Comparison of ENCODE assay signal across 17 cellular contexts in the genomic region with DNA sequence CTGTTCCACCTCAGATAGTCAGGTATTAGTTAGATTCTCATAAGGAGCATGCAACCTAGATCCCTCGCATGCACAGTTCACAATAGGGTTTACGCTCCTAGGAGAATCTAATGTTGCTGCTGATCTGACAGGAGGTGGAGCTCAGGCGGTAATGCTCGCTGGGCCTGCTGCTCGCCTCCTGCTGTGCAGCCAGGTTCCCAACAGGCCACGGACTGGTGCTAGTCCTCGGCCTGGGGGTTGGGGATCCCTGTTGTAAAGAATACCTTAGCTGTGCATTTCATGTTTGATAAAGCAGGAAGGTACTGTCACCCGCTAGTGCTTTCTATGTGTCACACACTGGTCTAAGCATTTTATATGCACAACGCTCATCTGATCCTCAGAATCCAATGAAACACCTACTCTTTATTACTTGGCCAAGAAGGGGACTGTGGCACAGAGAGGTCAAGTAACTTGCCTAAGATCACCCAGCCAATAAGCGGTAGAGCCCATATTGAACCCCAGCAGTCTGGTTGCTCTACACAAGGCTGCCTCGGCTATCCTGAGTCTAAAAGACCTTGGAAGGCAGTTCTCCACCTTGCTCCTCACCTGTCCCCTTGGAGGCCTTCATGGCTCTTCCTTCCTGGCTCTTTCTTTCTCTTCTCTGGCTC. TPM values are rescaled to one million over a fixed set of nuclear protein-coding genes. Genes with fewer than 3 reads are reported as not detected.
"Had no signal": no experiment of that assay in that cellular context is flagged by ENCODE, and none has a peak within 500 bp of the region (broad histone marks: within the 10 kb centered on the region; RNA-seq: fewer than 3 reads in every experiment).

No MANE protein-coding gene starts in this region.

- H3K36me3 ChIP-seq: esophagus muscularis mucosa, sigmoid colon had no signal

- H3K27ac ChIP-seq: esophagus muscularis mucosa, sigmoid colon, testis had no signal

- H3K27ac Mint-ChIP-seq: activated B cell treated with CpG ODN at 0.5 μM for 24 hours; activated CD4-positive, alpha-beta T cell treated with anti-CD3 and anti-CD28 coated beads for 36 hours; activated naive CD4-positive, alpha-beta T cell treated with anti-CD3 and anti-CD28 coated beads, Interleukin-2, amount 10 ng/mL, durations not matched to agents 7 days and 5 days; naive thymus-derived CD4-positive, alpha-beta T cell; T-helper 1 cell treated with Interleukin-12 subunit alpha and Interleukin-12 subunit beta and Interleukin-4 antibody, amounts not matched to agents 30 μg/mL and 1 μg/mL, for 36 hours had no signal

- H3K4me3 ChIP-seq: esophagus muscularis mucosa, sigmoid colon, testis had no signal

- DNase-seq: activated B cell treated with CpG ODN at 0.5 μM for 24 hours; activated CD4-positive, alpha-beta T cell treated with anti-CD3 and anti-CD28 coated beads for 36 hours; activated CD4-positive, alpha-beta T cell treated with anti-CD3 and anti-CD28 coated beads, Interleukin-2, amount 50 U/mL, for 4 hours; activated effector memory CD4-positive, alpha-beta T cell treated with anti-CD3 and anti-CD28 coated beads, Interleukin-2, amount 50 U/mL, for 16 hours; activated naive CD4-positive, alpha-beta T cell treated with anti-CD3 and anti-CD28 coated beads, Interleukin-2, amount 10 ng/mL, durations not matched to agents 7 days and 5 days; amygdala; effector memory CD4-positive, alpha-beta T cell; left cardiac atrium; mesenchymal stem cell; naive thymus-derived CD4-positive, alpha-beta T cell; sigmoid colon; stimulated activated CD4-positive, alpha-beta T cell treated with anti-CD3 and anti-CD28 coated beads, Interleukin-4, amount 100 ng/mL, for 1 hour; stimulated activated naive CD4-positive, alpha-beta T cell; testis had no signal

- H3K4me3 Mint-ChIP-seq: activated B cell treated with CpG ODN at 0.5 μM for 24 hours; activated CD4-positive, alpha-beta T cell treated with anti-CD3 and anti-CD28 coated beads for 36 hours; activated naive CD4-positive, alpha-beta T cell treated with anti-CD3 and anti-CD28 coated beads, Interleukin-2, amount 10 ng/mL, durations not matched to agents 7 days and 5 days; naive thymus-derived CD4-positive, alpha-beta T cell; T-helper 1 cell treated with Interleukin-12 subunit alpha and Interleukin-12 subunit beta and Interleukin-4 antibody, amounts not matched to agents 30 μg/mL and 1 μg/mL, for 36 hours had no signal

- H3K4me1 Mint-ChIP-seq: activated B cell treated with CpG ODN at 0.5 μM for 24 hours; activated CD4-positive, alpha-beta T cell treated with anti-CD3 and anti-CD28 coated beads for 36 hours; activated naive CD4-positive, alpha-beta T cell treated with anti-CD3 and anti-CD28 coated beads, Interleukin-2, amount 10 ng/mL, durations not matched to agents 7 days and 5 days had no signal

- H3K9me3 Mint-ChIP-seq: activated naive CD4-positive, alpha-beta T cell treated with anti-CD3 and anti-CD28 coated beads, Interleukin-2, amount 10 ng/mL, durations not matched to agents 7 days and 5 days; T-helper 1 cell treated with Interleukin-12 subunit alpha and Interleukin-12 subunit beta and Interleukin-4 antibody, amounts not matched to agents 30 μg/mL and 1 μg/mL, for 36 hours had no signal

- ATAC-seq: activated CD4-positive, alpha-beta T cell treated with anti-CD3 and anti-CD28 coated beads for 36 hours; left cardiac atrium; naive thymus-derived CD4-positive, alpha-beta T cell had no signal

- H3K9me3 ChIP-seq: esophagus muscularis mucosa, testis had no signal

- H3K36me3 Mint-ChIP-seq: activated naive CD4-positive, alpha-beta T cell treated with anti-CD3 and anti-CD28 coated beads, Interleukin-2, amount 10 ng/mL, durations not matched to agents 7 days and 5 days; naive thymus-derived CD4-positive, alpha-beta T cell had no signal

- H3K27me3 ChIP-seq: esophagus muscularis mucosa, sigmoid colon, testis had no signal

- H3K4me1 ChIP-seq: testis had no signal

- H3K27me3 Mint-ChIP-seq: type B pancreatic cell had no signal

RNA-seq across cellular contexts. Expression of a gene that starts 35.8 kb away (rescaled TPM):
- total RNA-seq: activated B cell treated with CpG ODN at 0.5 μM for 24 hours had no signal
- polyA plus RNA-seq: naive thymus-derived CD4-positive, alpha-beta T cell had no signal
